In the genomic region with DNA sequence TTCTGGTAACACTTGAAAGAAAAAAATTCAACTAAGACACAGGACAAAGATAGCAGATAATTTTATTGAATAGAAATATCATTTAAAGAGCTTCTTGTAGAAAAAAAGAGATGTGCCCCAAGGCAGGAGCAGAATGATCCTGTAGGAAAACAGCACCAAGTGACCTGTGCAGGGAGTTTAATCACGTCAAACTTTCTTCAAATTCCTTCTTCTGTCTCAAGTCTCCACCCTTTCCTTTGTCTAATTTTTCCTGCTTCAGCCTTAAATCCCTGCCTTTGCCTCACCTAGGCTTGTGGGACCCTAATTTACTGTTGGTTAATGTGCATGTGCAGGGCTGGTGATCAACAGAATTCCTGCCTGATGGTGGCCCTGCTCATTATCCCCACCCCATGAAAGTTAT, we compare ENCODE assay signal across 24 cellular contexts.
DNase-seq lines count a peak whose midpoint lies in the region; ATAC-seq, FAIRE-seq and TF ChIP-seq lines count a peak whose summit lies in the region.
"Had no signal": no experiment of that assay in that cellular context is flagged by ENCODE, and none has a peak within 500 bp of the region (broad histone marks: within the 10 kb centered on the region; RNA-seq: fewer than 3 reads in every experiment).

No MANE protein-coding gene starts in this region.

- CTCF ChIA-PET in Caco-2 (lab: Charles Lee), result no interaction called here
- CTCF ChIA-PET in WTC11 (lab: Charles Lee), result no interaction called here

- H3K9me3 ChIP-seq in Caco-2 (peaks cover 5% of the 10 kb centered on the region; the same call in 1 of the 2 replicates), HAP-1 (no peaks in the 10 kb centered on the region), iPS-15b (ENCODE audit: control insufficient read depth, insufficient read depth, low read length) (peaks cover 3% of the 10 kb centered on the region)
- H3K9me3 ChIP-seq: BLaER1 treated with 17β-estradiol and CSF1 and Interleukin-3, amounts not matched to agents 10 nM and 100 nM had no signal

- no peaks in the 10 kb centered on the region for H3K27me3 ChIP-seq in Caco-2 (replicated peaks; ENCODE audit: control insufficient read depth, insufficient read depth, low read length)
- H3K27me3 ChIP-seq in HAP-1 (ENCODE audit: low read depth), result no peaks in the 10 kb centered on the region
- H3K27me3 ChIP-seq in iPS-15b (ENCODE audit: control insufficient read depth, insufficient read depth, low read length), result no peaks in the 10 kb centered on the region
- H3K27me3 ChIP-seq: BLaER1 treated with 17β-estradiol and CSF1 and Interleukin-3, amounts not matched to agents 10 nM and 100 nM had no signal

- no peak overlapping the region for H3K4me3 Mint-ChIP-seq in Caco-2 (ENCODE audit: unreplicated experiment)
- H3K4me3 Mint-ChIP-seq in WTC11, result peak overlapping the region; percentile 50
- H3K4me3 Mint-ChIP-seq: CD4-positive, alpha-beta memory T cell had no signal

- H3K9me3 Mint-ChIP-seq in Caco-2 (ENCODE audit: unreplicated experiment) (peaks cover 13% of the 10 kb centered on the region), WTC11 (peaks cover 60% of the 10 kb centered on the region)

- peak; percentile 26 for ATAC-seq in WTC11
- no peak for ATAC-seq in left colon
- no peak for ATAC-seq in Right ventricle myocardium inferior

- H3K27me3 Mint-ChIP-seq in Caco-2 (ENCODE audit: insufficient read depth, unreplicated experiment), result no peaks in the 10 kb centered on the region
- no peaks in the 10 kb centered on the region; the same call in 1 of the 2 replicates for H3K27me3 Mint-ChIP-seq in WTC11 (ENCODE audit: low read depth)
- H3K27me3 Mint-ChIP-seq: CD4-positive, alpha-beta memory T cell had no signal

- intact Hi-C loops in Caco-2 (cut with micrococcal nuclease; ENCODE audit: unreplicated experiment), result loop anchor here (1.0 to 5.0 kb wide), 2 partner anchors 78 to 281 kb away; no protein-coding TSS in a partner anchor
- intact Hi-C loops in left colon (cut with DNase I, micrococcal nuclease), result no loop called here
- intact Hi-C loops in Right ventricle myocardium inferior (cut with DNase I), result no loop called here

- peaks cover 32% of the 10 kb centered on the region for H3K4me1 ChIP-seq in Caco-2
- peaks cover 46% of the 10 kb centered on the region for H3K4me1 ChIP-seq in HAP-1
- peaks cover 20% of the 10 kb centered on the region for H3K4me1 ChIP-seq in iPS-15b (ENCODE audit: control insufficient read depth, insufficient read depth, low read length)
- H3K4me1 ChIP-seq: BLaER1 treated with 17β-estradiol and CSF1 and Interleukin-3, amounts not matched to agents 10 nM and 100 nM had no signal

- H3K4me1 Mint-ChIP-seq in Caco-2 (ENCODE audit: low read depth, unreplicated experiment) (peaks cover 19% of the 10 kb centered on the region), WTC11 (peaks cover 45% of the 10 kb centered on the region)
- H3K4me1 Mint-ChIP-seq: CD4-positive, alpha-beta memory T cell had no signal

- BruUV-seq in Caco-2 (replicated peaks; lab: Mats Ljungman, UMichigan), result no TSS peak

- TF ChIP-seq CTCF in Caco-2 (IDR thresholded peaks at IDR 0.05; ENCODE audit: insufficient read depth in 1 of 2, low read depth in 1 of 2, low read length in 1 of 2, severe bottlenecking in 1 of 2, unreplicated experiment in 1 of 2) (no peak), WTC11 (IDR thresholded peaks at IDR 0.05) (no peak)

- H3K4me3 ChIP-seq in Caco-2 (ENCODE audit: low read depth, low read length) (no peak overlapping the region), HAP-1 (no peak overlapping the region), iPS-15b (ENCODE audit: low read depth, low read length) (peak overlapping the region; percentile 1)
- H3K4me3 ChIP-seq: BLaER1 treated with 17β-estradiol and CSF1 and Interleukin-3, amounts not matched to agents 10 nM and 100 nM had no signal

- H3K9ac ChIP-seq in iPS-15b (ENCODE audit: low read depth, low read length), result no peak overlapping the region
- H3K9ac ChIP-seq: BLaER1 treated with 17β-estradiol and CSF1 and Interleukin-3, amounts not matched to agents 10 nM and 100 nM; KMS-11 had no signal

- DNase-seq in Caco-2, result no peak
- peak; percentile 61 to 97 for DNase-seq in HAP-1 (ENCODE audit: low spot score in 2 of 2)
- DNase-seq in WTC11 (ENCODE audit: low spot score), result no peak
- no peak for DNase-seq in left colon
- no peak for DNase-seq in Right ventricle myocardium inferior (ENCODE audit: missing footprints)
- no peak for DNase-seq in SKM-1 treated with dmso at 0.1 percent for 144 hours (lab: John Stamatoyannopoulos, UW; ENCODE audit: unreplicated experiment)
- no peak for DNase-seq in frontal cortex (ENCODE audit: low spot score in 2 of 2)
- DNase-seq: 8988T; CD4-positive, alpha-beta memory T cell; GF-D8; H7; IMR-90; NCI-H1105; NCI-H146; NCI-H2029 treated with DMSO at 0.1 percent for 48 hours; NCI-H226; NCI-H510A treated with DMSO at 0.1 percent for 48 hours; NCI-H748 treated with DMSO at 0.1 percent for 48 hours; Right ventricle myocardium superior had no signal

- FAIRE-seq in frontal cortex (lab: Jason Lieb, UNC), result no peak
- FAIRE-seq: GM19239, RCC 7860 had no signal

- in situ Hi-C loops in HAP-1 (cut with MboI; ENCODE audit: low sequenced_read_pairs), result no loop called here

- H3K36me3 Mint-ChIP-seq in Caco-2 (ENCODE audit: insufficient read depth, unreplicated experiment), result no peaks in the 10 kb centered on the region
- H3K36me3 Mint-ChIP-seq in WTC11, result peaks cover 60% of the 10 kb centered on the region
- H3K36me3 Mint-ChIP-seq: CD4-positive, alpha-beta memory T cell had no signal

- POLR2A ChIA-PET in Caco-2 (lab: Charles Lee) (no interaction called here), WTC11 (lab: Charles Lee) (no interaction called here)

- H3K36me3 ChIP-seq in Caco-2 (ENCODE audit: control insufficient read depth, insufficient read depth, low read length) (no peaks in the 10 kb centered on the region), HAP-1 (replicated peaks) (no peaks in the 10 kb centered on the region), iPS-15b (ENCODE audit: control insufficient read depth, insufficient read depth, low read length) (no peaks in the 10 kb centered on the region)
- H3K36me3 ChIP-seq: BLaER1 treated with 17β-estradiol and CSF1 and Interleukin-3, amounts not matched to agents 10 nM and 100 nM had no signal

- H3K27ac Mint-ChIP-seq in Caco-2 (ENCODE audit: unreplicated experiment) (peak overlapping the region; percentile 34), WTC11 (peak overlapping the region; percentile 99)

TF ChIP-seq in WTC11, 78 proteins besides CTCF, POLR2A, EP300 and RAD21 (continues in another document):
- TF ChIP-seq NR2C2 (CRISPR knock-in tag; IDR thresholded peaks at IDR 0.05) (no peak), GABPB1 (CRISPR knock-in tag; IDR thresholded peaks at IDR 0.05) (no peak), EMX1 (CRISPR knock-in tag; IDR thresholded peaks at IDR 0.05) (no peak), JAZF1 (CRISPR knock-in tag; IDR thresholded peaks at IDR 0.05) (no peak)
- TF ChIP-seq, protein P1, sequence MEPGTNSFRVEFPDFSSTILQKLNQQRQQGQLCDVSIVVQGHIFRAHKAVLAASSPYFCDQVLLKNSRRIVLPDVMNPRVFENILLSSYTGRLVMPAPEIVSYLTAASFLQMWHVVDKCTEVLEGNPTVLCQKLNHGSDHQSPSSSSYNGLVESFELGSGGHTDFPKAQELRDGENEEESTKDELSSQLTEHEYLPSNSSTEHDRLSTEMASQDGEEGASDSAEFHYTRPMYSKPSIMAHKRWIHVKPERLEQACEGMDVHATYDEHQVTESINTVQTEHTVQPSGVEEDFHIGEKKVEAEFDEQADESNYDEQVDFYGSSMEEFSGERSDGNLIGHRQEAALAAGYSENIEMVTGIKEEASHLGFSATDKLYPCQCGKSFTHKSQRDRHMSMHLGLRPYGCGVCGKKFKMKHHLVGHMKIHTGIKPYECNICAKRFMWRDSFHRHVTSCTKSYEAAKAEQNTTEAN (CRISPR knock-in tag; IDR thresholded peaks at IDR 0.05), result no peak
- TF ChIP-seq, protein P2, sequence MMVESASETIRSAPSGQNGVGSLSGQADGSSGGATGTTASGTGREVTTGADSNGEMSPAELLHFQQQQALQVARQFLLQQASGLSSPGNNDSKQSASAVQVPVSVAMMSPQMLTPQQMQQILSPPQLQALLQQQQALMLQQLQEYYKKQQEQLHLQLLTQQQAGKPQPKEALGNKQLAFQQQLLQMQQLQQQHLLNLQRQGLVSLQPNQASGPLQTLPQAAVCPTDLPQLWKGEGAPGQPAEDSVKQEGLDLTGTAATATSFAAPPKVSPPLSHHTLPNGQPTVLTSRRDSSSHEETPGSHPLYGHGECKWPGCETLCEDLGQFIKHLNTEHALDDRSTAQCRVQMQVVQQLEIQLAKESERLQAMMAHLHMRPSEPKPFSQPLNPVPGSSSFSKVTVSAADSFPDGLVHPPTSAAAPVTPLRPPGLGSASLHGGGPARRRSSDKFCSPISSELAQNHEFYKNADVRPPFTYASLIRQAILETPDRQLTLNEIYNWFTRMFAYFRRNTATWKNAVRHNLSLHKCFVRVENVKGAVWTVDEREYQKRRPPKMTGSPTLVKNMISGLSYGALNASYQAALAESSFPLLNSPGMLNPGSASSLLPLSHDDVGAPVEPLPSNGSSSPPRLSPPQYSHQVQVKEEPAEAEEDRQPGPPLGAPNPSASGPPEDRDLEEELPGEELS (CRISPR knock-in tag; IDR thresholded peaks at IDR 0.05), result no peak
- TF ChIP-seq, protein P3, sequence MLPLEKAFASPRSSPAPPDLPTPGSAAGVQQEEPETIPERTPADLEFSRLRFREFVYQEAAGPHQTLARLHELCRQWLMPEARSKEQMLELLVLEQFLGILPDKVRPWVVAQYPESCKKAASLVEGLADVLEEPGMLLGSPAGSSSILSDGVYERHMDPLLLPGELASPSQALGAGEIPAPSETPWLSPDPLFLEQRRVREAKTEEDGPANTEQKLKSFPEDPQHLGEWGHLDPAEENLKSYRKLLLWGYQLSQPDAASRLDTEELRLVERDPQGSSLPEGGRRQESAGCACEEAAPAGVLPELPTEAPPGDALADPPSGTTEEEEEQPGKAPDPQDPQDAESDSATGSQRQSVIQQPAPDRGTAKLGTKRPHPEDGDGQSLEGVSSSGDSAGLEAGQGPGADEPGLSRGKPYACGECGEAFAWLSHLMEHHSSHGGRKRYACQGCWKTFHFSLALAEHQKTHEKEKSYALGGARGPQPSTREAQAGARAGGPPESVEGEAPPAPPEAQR (CRISPR knock-in tag; IDR thresholded peaks at IDR 0.05), result no peak
- TF ChIP-seq, protein P4, sequence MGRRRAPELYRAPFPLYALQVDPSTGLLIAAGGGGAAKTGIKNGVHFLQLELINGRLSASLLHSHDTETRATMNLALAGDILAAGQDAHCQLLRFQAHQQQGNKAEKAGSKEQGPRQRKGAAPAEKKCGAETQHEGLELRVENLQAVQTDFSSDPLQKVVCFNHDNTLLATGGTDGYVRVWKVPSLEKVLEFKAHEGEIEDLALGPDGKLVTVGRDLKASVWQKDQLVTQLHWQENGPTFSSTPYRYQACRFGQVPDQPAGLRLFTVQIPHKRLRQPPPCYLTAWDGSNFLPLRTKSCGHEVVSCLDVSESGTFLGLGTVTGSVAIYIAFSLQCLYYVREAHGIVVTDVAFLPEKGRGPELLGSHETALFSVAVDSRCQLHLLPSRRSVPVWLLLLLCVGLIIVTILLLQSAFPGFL (CRISPR knock-in tag; IDR thresholded peaks at IDR 0.05; ENCODE audit: borderline replicate concordance), result no peak

Comparison
In these comparisons a context has a peak if more than half of its experiments do, and no peak if none do; other contexts are left out.
1. DNase-seq: peak in HAP-1 (2 of 2); none in Caco-2 (0 of 2), WTC11 (single experiment), left colon (0 of 2), Right ventricle myocardium inferior (single experiment), SKM-1 treated with dmso at 0.1 percent for 144 hours (single experiment) and frontal cortex (0 of 2).